ENCODE assay signal across 11 cellular contexts in genomic region chr16:11705311-11705710, GRCh38.
"Had no signal": no experiment of that assay in that cellular context is flagged by ENCODE, and none has a peak within 500 bp of the region (broad histone marks: within the 10 kb centered on the region; RNA-seq: fewer than 3 reads in every experiment).

No MANE protein-coding gene starts in this region.

- DNase-seq: activated CD4-positive, alpha-beta T cell treated with anti-CD3 and anti-CD28 coated beads, Interleukin-2, amount 50 U/mL, for 48 hours; activated naive CD4-positive, alpha-beta T cell treated with anti-CD3 and anti-CD28 coated beads, Interleukin-2, amount 10 ng/mL, durations not matched to agents 7 days and 5 days; activated T-cell treated with anti-CD3 and anti-CD28 coated beads, Interleukin-2, amount 50 U/mL, for 24 hours; stimulated activated CD4-positive, alpha-beta T cell treated with anti-CD3 and anti-CD28 coated beads, Interleukin-4, amount 100 ng/mL, for 24 hours; stimulated activated CD8-positive, alpha-beta memory T cell treated with anti-CD3 and anti-CD28 coated beads, Interleukin-4, amount 100 ng/mL, for 48 hours; stimulated activated naive CD4-positive, alpha-beta T cell treated with Interleukin-2 at 50 U/mL for 16 hours; transverse colon; WERI-Rb-1 had no signal

- H3K4me3 ChIP-seq: ascending aorta, hepatocyte, skin epidermis, transverse colon had no signal
